ENCODE assay signal across 8 cellular contexts in the genomic region with DNA sequence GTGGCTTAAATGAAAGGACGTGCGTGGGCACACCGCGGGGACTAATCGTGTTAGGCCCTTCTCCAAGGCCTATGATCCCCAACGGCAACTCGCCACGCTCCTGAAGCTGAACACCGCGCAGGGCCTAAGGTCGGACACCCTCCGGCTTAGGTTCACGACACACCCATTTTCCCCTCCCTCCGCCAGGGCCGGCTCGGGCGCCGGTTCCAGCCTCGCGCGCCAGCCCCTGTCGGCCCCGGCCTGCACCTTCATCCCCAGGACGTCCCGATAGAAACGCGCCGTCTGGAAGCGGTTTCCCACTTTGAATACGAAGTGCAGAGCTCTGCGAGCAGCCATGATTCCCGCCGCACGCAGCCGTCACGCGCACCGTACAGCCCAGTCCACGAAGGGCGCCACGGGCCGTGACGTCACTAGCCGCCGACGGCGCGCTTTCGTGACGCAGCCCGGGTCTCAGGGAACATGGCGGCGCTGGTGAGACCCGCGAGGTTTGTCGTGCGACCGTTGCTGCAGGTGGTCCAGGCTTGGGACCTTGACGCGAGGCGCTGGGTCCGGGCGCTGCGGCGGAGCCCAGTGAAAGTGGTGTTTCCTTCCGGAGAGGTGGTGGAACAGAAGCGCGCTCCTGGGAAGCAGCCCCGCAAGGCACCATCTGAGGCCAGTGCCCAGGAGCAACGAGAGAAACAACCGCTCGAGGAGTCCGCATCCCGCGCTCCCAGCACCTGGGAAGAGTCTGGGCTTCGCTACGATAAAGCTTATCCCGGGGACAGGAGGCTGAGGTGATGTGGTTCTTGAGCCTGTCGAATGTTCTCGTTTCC. TPM values are rescaled to one million over a fixed set of nuclear protein-coding genes. Genes with fewer than 3 reads are reported as not detected.
DNase-seq lines count a peak whose midpoint lies in the region; ATAC-seq and TF ChIP-seq lines count a peak whose summit lies in the region.

Gene GLOD4, minus strand, starts transcription at position 361 of the 812 bp plus-strand sequence. Its CDS starts 25 bp downstream, at position 336.
Gene MRM3, plus strand, starts transcription at position 434 of the 812 bp plus-strand sequence. Its CDS starts 26 bp downstream, at position 460.

- H3K27me3 ChIP-seq in PC-3 (ENCODE audit: low read length), result no peaks in the 10 kb centered on the region
- H3K27me3 ChIP-seq in muscle layer of duodenum (ENCODE audit: low read depth, low read length), result no peaks in the 10 kb centered on the region

- H3K4me3 ChIP-seq in PC-3 (ENCODE audit: low read length), result peak within 1 kb of the TSS; percentile 89
- H3K4me3 ChIP-seq in muscle layer of duodenum (ENCODE audit: low read depth in 1 of 2, low read length in 2 of 2), result peak within 1 kb of the TSS; percentile 96 to 99

- peak within 1 kb of the TSS; percentile 99 for H3K27ac Mint-ChIP-seq in activated T-cell treated with anti-CD3 and anti-CD28 coated beads, Interleukin-2, amount 50 U/mL, for 24 hours

- peaks cover 43% of the 10 kb centered on the region for H3K4me1 Mint-ChIP-seq in activated T-cell treated with anti-CD3 and anti-CD28 coated beads, Interleukin-2, amount 50 U/mL, for 24 hours (ENCODE audit: low read depth)

- DNase-seq in DMS 273 treated with DMSO at 0.1 percent for 48 hours (lab: John Stamatoyannopoulos, UW), result peak; percentile 62
- peak; percentile 82 for DNase-seq in HuH-7.5 (ENCODE audit: low spot score)
- DNase-seq in PC-3, result peak; percentile 84
- peak; percentile 98 for DNase-seq in activated T-cell treated with anti-CD3 and anti-CD28 coated beads, Interleukin-2, amount 50 U/mL, for 24 hours
- DNase-seq in stimulated activated CD8-positive, alpha-beta memory T cell treated with anti-CD3 and anti-CD28 coated beads, Interleukin-7, amount 100 ng/mL, for 24 hours (ENCODE audit: low read depth), result peak; percentile 91

- peak within 1 kb of the TSS; percentile 47 for H3K27ac ChIP-seq in PC-3 (ENCODE audit: low read length)
- peak within 1 kb of the TSS; percentile 81 for H3K27ac ChIP-seq in muscle layer of duodenum (ENCODE audit: low read length)

- POLR2A ChIA-PET in PC-3 (lab: Charles Lee; ENCODE audit: unreplicated experiment), result no interaction called here

- peaks cover 12% of the 10 kb centered on the region; the same call in 1 of the 2 replicates for H3K4me1 ChIP-seq in PC-3 (ENCODE audit: insufficient read depth, low read length)
- peaks cover 5 to 28% of the 10 kb centered on the region in 2 donors for H3K4me1 ChIP-seq in muscle layer of duodenum (ENCODE audit: control insufficient read depth in 1 of 2, insufficient read depth in 2 of 2, low read length in 2 of 2)

- no peaks in the 10 kb centered on the region for H3K9me3 Mint-ChIP-seq in activated T-cell treated with anti-CD3 and anti-CD28 coated beads, Interleukin-2, amount 50 U/mL, for 24 hours

- H3K4me3 Mint-ChIP-seq in activated T-cell treated with anti-CD3 and anti-CD28 coated beads, Interleukin-2, amount 50 U/mL, for 24 hours, result peak within 1 kb of the TSS; percentile 99

- H4K20me1 ChIP-seq in PC-3 (ENCODE audit: low read length), result 0 out of 2 replicates have a peak, but pooled peaks cover 4% of the 10 kb centered on the region

- no peaks in the 10 kb centered on the region for H3K27me3 Mint-ChIP-seq in activated T-cell treated with anti-CD3 and anti-CD28 coated beads, Interleukin-2, amount 50 U/mL, for 24 hours

- H2AFZ ChIP-seq in PC-3 (ENCODE audit: low read length), result peak within 1 kb of the TSS; percentile 84

- H3K9me2 ChIP-seq in PC-3 (replicated peaks; ENCODE audit: low read length), result no peaks in the 10 kb centered on the region

- BruUV-seq in PC-3 (replicated peaks; lab: Mats Ljungman, UMichigan), result TSS peak; percentile 72

- H3F3A ChIP-seq in PC-3 (ENCODE audit: low read length, unreplicated experiment), result no peaks in the 10 kb centered on the region

- CTCF ChIA-PET in PC-3 (lab: Charles Lee), result interaction anchor here (0.6 to 1.4 kb wide), 3 partner anchors 22 to 97 kb away, joined by 3 read pairs; no protein-coding TSS in a partner anchor

- H3K9me3 ChIP-seq in PC-3 (ENCODE audit: low read length) (no peaks in the 10 kb centered on the region), muscle layer of duodenum (ENCODE audit: control insufficient read depth in 1 of 2, low read length in 2 of 2) (no peaks in the 10 kb centered on the region)

- ATAC-seq in GM21526 (IDR thresholded peaks at IDR 0.05; ENCODE audit: low FRiP score, unreplicated experiment) (peak; percentile 83), PC-3 (peak; percentile 91), esophagus mucosa (peak; percentile 91)

- intact Hi-C loops in PC-3 (cut with micrococcal nuclease), result no loop called here

- H3K36me3 Mint-ChIP-seq in activated T-cell treated with anti-CD3 and anti-CD28 coated beads, Interleukin-2, amount 50 U/mL, for 24 hours (ENCODE audit: low read depth), result peaks cover 82% of the 10 kb centered on the region

- H3K36me3 ChIP-seq in PC-3 (ENCODE audit: low read depth, low read length), result peaks cover 10% of the 10 kb centered on the region; the same call in 1 of the 2 replicates
- H3K36me3 ChIP-seq in muscle layer of duodenum (ENCODE audit: control insufficient read depth in 1 of 2, insufficient read depth in 2 of 2, low read length in 2 of 2), result peaks cover 11 to 14% of the 10 kb centered on the region in 2 donors

- TF ChIP-seq CTCF in PC-3 (conservative IDR thresholded peaks at IDR 0.05; ENCODE audit: low read depth, low read length), result no peak

- H3K4me2 ChIP-seq in PC-3 (ENCODE audit: low read length), result peak within 1 kb of the TSS; percentile 97

- peak within 1 kb of the TSS; percentile 96 for H3K9ac ChIP-seq in PC-3 (ENCODE audit: low read length)

- peaks cover 71% of the 10 kb centered on the region for H3K79me2 ChIP-seq in PC-3 (ENCODE audit: low read length)

RNA-seq across cellular contexts. Expression of gene GLOD4, which starts in this region (rescaled TPM):
- 33.8 and 40.6 TPM in 2 replicates for total RNA-seq in PC-3 (2014; rRNA removed)
- total RNA-seq in esophagus mucosa, result 48.8 TPM

RNA-seq across cellular contexts. Expression of gene MRM3, which starts in this region (rescaled TPM):
- 32.1 and 40.4 TPM in 2 replicates for total RNA-seq in PC-3 (2014; rRNA removed)
- 12.6 TPM for total RNA-seq in esophagus mucosa

Comparison
In these comparisons a context has a peak if more than half of its experiments do, and no peak if none do; other contexts are left out.
1. Peak in every context shown above with its lines: DNase-seq, ATAC-seq, H3K4me3 ChIP-seq and H3K27ac ChIP-seq.